In the genomic region with DNA sequence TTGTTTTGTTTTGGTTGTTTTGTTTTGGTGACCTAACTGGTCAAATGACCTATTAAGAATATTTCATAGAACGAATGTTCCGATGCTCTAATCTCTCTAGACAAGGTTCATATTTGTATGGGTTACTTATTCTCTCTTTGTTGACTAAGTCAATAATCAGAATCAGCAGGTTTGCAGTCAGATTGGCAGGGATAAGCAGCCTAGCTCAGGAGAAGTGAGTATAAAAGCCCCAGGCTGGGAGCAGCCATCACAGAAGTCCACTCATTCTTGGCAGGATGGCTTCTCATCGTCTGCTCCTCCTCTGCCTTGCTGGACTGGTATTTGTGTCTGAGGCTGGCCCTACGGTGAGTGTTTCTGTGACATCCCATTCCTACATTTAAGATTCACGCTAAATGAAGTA, we compare ENCODE assay signal across 1 cellular context.
TF ChIP-seq lines count a peak whose summit lies in the region.

A gene (plus strand): TSS at position 250 of the 400 bp plus-strand sequence. CDS start 26 bp downstream, at position 276.

TF ChIP-seq in HepG2, 621 proteins besides CTCF, POLR2A, EP300 and RAD21 (continued from another document and continues in another):
- TF ChIP-seq, protein P1, sequence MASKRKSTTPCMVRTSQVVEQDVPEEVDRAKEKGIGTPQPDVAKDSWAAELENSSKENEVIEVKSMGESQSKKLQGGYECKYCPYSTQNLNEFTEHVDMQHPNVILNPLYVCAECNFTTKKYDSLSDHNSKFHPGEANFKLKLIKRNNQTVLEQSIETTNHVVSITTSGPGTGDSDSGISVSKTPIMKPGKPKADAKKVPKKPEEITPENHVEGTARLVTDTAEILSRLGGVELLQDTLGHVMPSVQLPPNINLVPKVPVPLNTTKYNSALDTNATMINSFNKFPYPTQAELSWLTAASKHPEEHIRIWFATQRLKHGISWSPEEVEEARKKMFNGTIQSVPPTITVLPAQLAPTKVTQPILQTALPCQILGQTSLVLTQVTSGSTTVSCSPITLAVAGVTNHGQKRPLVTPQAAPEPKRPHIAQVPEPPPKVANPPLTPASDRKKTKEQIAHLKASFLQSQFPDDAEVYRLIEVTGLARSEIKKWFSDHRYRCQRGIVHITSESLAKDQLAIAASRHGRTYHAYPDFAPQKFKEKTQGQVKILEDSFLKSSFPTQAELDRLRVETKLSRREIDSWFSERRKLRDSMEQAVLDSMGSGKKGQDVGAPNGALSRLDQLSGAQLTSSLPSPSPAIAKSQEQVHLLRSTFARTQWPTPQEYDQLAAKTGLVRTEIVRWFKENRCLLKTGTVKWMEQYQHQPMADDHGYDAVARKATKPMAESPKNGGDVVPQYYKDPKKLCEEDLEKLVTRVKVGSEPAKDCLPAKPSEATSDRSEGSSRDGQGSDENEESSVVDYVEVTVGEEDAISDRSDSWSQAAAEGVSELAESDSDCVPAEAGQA (IDR thresholded peaks at IDR 0.05; ENCODE audit: low read depth), result no peak
- TF ChIP-seq, protein P1 (CRISPR knock-in tag; IDR thresholded peaks at IDR 0.05; ENCODE audit: borderline replicate concordance), result no peak
- TF ChIP-seq, protein P2, sequence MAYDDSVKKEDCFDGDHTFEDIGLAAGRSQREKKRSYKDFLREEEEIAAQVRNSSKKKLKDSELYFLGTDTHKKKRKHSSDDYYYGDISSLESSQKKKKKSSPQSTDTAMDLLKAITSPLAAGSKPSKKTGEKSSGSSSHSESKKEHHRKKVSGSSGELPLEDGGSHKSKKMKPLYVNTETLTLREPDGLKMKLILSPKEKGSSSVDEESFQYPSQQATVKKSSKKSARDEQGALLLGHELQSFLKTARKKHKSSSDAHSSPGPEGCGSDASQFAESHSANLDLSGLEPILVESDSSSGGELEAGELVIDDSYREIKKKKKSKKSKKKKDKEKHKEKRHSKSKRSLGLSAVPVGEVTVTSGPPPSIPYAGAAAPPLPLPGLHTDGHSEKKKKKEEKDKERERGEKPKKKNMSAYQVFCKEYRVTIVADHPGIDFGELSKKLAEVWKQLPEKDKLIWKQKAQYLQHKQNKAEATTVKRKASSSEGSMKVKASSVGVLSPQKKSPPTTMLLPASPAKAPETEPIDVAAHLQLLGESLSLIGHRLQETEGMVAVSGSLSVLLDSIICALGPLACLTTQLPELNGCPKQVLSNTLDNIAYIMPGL (CRISPR knock-in tag; IDR thresholded peaks at IDR 0.05; ENCODE audit: borderline replicate concordance in 1 of 2, low read depth in 1 of 2), result no peak
- no peak for TF ChIP-seq ZNF598 (CRISPR knock-in tag; IDR thresholded peaks at IDR 0.05; ENCODE audit: borderline replicate concordance)
- no peak for TF ChIP-seq DNMT1 (CRISPR knock-in tag; IDR thresholded peaks at IDR 0.05)
- TF ChIP-seq KLF16 (CRISPR knock-in tag; IDR thresholded peaks at IDR 0.05), result no peak
- TF ChIP-seq BCL6 (CRISPR knock-in tag; IDR thresholded peaks at IDR 0.05), result peak; percentile 89
- TF ChIP-seq ADNP (CRISPR knock-in tag; IDR thresholded peaks at IDR 0.05), result no peak
- TF ChIP-seq ZNF232 (CRISPR knock-in tag; IDR thresholded peaks at IDR 0.05; ENCODE audit: borderline replicate concordance), result no peak
- TF ChIP-seq ZNF775 (CRISPR knock-in tag; IDR thresholded peaks at IDR 0.05; ENCODE audit: borderline replicate concordance), result no peak
- TF ChIP-seq MXI1 (IDR thresholded peaks at IDR 0.05; ENCODE audit: borderline replicate concordance, low read depth, low read length), result 0 out of 3 replicates have a peak, but pooled peaks have one; percentile 28
- TF ChIP-seq ZBTB7A (CRISPR knock-in tag; IDR thresholded peaks at IDR 0.05), result no peak
- 0 out of 2 replicates have a peak, but pooled peaks have one; percentile 3 for TF ChIP-seq STAG1 (CRISPR knock-in tag; IDR thresholded peaks at IDR 0.05)
- TF ChIP-seq, protein P3, sequence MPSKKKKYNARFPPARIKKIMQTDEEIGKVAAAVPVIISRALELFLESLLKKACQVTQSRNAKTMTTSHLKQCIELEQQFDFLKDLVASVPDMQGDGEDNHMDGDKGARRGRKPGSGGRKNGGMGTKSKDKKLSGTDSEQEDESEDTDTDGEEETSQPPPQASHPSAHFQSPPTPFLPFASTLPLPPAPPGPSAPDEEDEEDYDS (CRISPR knock-in tag; IDR thresholded peaks at IDR 0.05), result peak; percentile 97
- TF ChIP-seq NFE2L2 (IDR thresholded peaks at IDR 0.05; ENCODE audit: low read length), result no peak
- TF ChIP-seq MYNN (CRISPR knock-in tag; IDR thresholded peaks at IDR 0.05; ENCODE audit: low read depth), result no peak
- peak; percentile 92 for TF ChIP-seq MAZ (IDR thresholded peaks at IDR 0.05; ENCODE audit: borderline replicate concordance, low read depth, low read length)
- no peak; the same call in 1 of the 2 replicates for TF ChIP-seq MAZ (CRISPR knock-in tag; IDR thresholded peaks at IDR 0.05; ENCODE audit: low read depth)
- no peak for TF ChIP-seq XRCC5 (optimal IDR thresholded peaks at IDR 0.05; ENCODE audit: low read length)
- no peak for TF ChIP-seq ELF1 (CRISPR knock-in tag; IDR thresholded peaks at IDR 0.05)
- TF ChIP-seq ZNF24 (IDR thresholded peaks at IDR 0.05), result no peak
- TF ChIP-seq, protein P4, sequence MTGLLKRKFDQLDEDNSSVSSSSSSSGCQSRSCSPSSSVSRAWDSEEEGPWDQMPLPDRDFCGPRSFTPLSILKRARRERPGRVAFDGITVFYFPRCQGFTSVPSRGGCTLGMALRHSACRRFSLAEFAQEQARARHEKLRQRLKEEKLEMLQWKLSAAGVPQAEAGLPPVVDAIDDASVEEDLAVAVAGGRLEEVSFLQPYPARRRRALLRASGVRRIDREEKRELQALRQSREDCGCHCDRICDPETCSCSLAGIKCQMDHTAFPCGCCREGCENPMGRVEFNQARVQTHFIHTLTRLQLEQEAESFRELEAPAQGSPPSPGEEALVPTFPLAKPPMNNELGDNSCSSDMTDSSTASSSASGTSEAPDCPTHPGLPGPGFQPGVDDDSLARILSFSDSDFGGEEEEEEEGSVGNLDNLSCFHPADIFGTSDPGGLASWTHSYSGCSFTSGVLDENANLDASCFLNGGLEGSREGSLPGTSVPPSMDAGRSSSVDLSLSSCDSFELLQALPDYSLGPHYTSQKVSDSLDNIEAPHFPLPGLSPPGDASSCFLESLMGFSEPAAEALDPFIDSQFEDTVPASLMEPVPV (CRISPR knock-in tag; IDR thresholded peaks at IDR 0.05), result no peak
- TF ChIP-seq ZFP1 (CRISPR knock-in tag; IDR thresholded peaks at IDR 0.05), result peak; percentile 55; the same call in 1 of the 2 replicates
- TF ChIP-seq ZNF260 (CRISPR knock-in tag; IDR thresholded peaks at IDR 0.05; ENCODE audit: borderline replicate concordance, low read depth), result no peak
- no peak for TF ChIP-seq ZNF337 (CRISPR knock-in tag; IDR thresholded peaks at IDR 0.05; ENCODE audit: borderline replicate concordance, low read depth)
- TF ChIP-seq HNRNPH1 (optimal IDR thresholded peaks at IDR 0.05; ENCODE audit: low read depth, low read length), result no peak
- TF ChIP-seq GATAD2A (CRISPR knock-in tag; IDR thresholded peaks at IDR 0.05), result peak; percentile 81
- TF ChIP-seq RNF2 (conservative IDR thresholded peaks at IDR 0.05; ENCODE audit: low read depth), result no peak
- TF ChIP-seq, protein P5, sequence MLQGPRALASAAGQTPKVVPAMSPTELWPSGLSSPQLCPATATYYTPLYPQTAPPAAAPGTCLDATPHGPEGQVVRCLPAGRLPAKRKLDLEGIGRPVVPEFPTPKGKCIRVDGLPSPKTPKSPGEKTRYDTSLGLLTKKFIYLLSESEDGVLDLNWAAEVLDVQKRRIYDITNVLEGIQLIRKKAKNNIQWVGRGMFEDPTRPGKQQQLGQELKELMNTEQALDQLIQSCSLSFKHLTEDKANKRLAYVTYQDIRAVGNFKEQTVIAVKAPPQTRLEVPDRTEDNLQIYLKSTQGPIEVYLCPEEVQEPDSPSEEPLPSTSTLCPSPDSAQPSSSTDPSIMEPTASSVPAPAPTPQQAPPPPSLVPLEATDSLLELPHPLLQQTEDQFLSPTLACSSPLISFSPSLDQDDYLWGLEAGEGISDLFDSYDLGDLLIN (CRISPR knock-in tag; IDR thresholded peaks at IDR 0.05; ENCODE audit: borderline replicate concordance), result no peak
- TF ChIP-seq ZNF101 (CRISPR knock-in tag; IDR thresholded peaks at IDR 0.05; ENCODE audit: borderline replicate concordance, low read depth), result no peak
- TF ChIP-seq ZNF446 (CRISPR knock-in tag; IDR thresholded peaks at IDR 0.05), result no peak
- no peak for TF ChIP-seq EEA1 (CRISPR knock-in tag; IDR thresholded peaks at IDR 0.05; ENCODE audit: borderline replicate concordance)
- no peak for TF ChIP-seq PAX8 (CRISPR knock-in tag; IDR thresholded peaks at IDR 0.05; ENCODE audit: borderline replicate concordance)
- peak; percentile 46; the same call in 1 of the 2 replicates for TF ChIP-seq FOXO1 (CRISPR knock-in tag; IDR thresholded peaks at IDR 0.05)
- no peak for TF ChIP-seq ZNF17 (CRISPR knock-in tag; IDR thresholded peaks at IDR 0.05)
- TF ChIP-seq ZBTB7B (CRISPR knock-in tag; IDR thresholded peaks at IDR 0.05), result no peak
- TF ChIP-seq ZNF546 (CRISPR knock-in tag; conservative IDR thresholded peaks at IDR 0.05), result no peak
- TF ChIP-seq KLF13 (CRISPR knock-in tag; IDR thresholded peaks at IDR 0.05), result no peak
- no peak for TF ChIP-seq ZSCAN30 (CRISPR knock-in tag; IDR thresholded peaks at IDR 0.05)
- TF ChIP-seq ZKSCAN5 (CRISPR knock-in tag; IDR thresholded peaks at IDR 0.05), result no peak
- no peak for TF ChIP-seq RELA (CRISPR knock-in tag; IDR thresholded peaks at IDR 0.05)
- no peak for TF ChIP-seq RBM22 (optimal IDR thresholded peaks at IDR 0.05; ENCODE audit: low read length)
- no peak for TF ChIP-seq AKAP8 (CRISPR knock-in tag; IDR thresholded peaks at IDR 0.05)
- no peak for TF ChIP-seq ZNF674 (CRISPR knock-in tag; IDR thresholded peaks at IDR 0.05; ENCODE audit: low read depth)
- TF ChIP-seq, protein P6, sequence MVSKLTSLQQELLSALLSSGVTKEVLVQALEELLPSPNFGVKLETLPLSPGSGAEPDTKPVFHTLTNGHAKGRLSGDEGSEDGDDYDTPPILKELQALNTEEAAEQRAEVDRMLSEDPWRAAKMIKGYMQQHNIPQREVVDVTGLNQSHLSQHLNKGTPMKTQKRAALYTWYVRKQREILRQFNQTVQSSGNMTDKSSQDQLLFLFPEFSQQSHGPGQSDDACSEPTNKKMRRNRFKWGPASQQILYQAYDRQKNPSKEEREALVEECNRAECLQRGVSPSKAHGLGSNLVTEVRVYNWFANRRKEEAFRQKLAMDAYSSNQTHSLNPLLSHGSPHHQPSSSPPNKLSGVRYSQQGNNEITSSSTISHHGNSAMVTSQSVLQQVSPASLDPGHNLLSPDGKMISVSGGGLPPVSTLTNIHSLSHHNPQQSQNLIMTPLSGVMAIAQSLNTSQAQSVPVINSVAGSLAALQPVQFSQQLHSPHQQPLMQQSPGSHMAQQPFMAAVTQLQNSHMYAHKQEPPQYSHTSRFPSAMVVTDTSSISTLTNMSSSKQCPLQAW (CRISPR knock-in tag; IDR thresholded peaks at IDR 0.05), result 0 out of 2 replicates have a peak, but pooled peaks have one; percentile 42
- TF ChIP-seq ZNF670 (CRISPR knock-in tag; IDR thresholded peaks at IDR 0.05; ENCODE audit: borderline replicate concordance), result no peak; the same call in 1 of the 2 replicates
- TF ChIP-seq, protein P7, sequence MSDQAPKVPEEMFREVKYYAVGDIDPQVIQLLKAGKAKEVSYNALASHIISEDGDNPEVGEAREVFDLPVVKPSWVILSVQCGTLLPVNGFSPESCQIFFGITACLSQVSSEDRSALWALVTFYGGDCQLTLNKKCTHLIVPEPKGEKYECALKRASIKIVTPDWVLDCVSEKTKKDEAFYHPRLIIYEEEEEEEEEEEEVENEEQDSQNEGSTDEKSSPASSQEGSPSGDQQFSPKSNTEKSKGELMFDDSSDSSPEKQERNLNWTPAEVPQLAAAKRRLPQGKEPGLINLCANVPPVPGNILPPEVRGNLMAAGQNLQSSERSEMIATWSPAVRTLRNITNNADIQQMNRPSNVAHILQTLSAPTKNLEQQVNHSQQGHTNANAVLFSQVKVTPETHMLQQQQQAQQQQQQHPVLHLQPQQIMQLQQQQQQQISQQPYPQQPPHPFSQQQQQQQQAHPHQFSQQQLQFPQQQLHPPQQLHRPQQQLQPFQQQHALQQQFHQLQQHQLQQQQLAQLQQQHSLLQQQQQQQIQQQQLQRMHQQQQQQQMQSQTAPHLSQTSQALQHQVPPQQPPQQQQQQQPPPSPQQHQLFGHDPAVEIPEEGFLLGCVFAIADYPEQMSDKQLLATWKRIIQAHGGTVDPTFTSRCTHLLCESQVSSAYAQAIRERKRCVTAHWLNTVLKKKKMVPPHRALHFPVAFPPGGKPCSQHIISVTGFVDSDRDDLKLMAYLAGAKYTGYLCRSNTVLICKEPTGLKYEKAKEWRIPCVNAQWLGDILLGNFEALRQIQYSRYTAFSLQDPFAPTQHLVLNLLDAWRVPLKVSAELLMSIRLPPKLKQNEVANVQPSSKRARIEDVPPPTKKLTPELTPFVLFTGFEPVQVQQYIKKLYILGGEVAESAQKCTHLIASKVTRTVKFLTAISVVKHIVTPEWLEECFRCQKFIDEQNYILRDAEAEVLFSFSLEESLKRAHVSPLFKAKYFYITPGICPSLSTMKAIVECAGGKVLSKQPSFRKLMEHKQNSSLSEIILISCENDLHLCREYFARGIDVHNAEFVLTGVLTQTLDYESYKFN (CRISPR knock-in tag; conservative IDR thresholded peaks at IDR 0.05), result peak; percentile 91
- TF ChIP-seq, protein P8, sequence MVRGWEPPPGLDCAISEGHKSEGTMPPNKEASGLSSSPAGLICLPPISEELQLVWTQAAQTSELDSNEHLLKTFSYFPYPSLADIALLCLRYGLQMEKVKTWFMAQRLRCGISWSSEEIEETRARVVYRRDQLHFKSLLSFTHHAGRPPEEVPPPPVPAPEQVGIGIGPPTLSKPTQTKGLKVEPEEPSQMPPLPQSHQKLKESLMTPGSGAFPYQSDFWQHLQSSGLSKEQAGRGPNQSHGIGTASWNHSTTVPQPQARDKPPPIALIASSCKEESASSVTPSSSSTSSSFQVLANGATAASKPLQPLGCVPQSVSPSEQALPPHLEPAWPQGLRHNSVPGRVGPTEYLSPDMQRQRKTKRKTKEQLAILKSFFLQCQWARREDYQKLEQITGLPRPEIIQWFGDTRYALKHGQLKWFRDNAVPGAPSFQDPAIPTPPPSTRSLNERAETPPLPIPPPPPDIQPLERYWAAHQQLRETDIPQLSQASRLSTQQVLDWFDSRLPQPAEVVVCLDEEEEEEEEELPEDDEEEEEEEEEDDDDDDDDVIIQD (CRISPR knock-in tag; IDR thresholded peaks at IDR 0.05; ENCODE audit: low read depth), result peak; percentile 93; the same call in 1 of the 2 replicates
- no peak for TF ChIP-seq ZNF207 (IDR thresholded peaks at IDR 0.05; ENCODE audit: borderline replicate concordance)
- no peak for TF ChIP-seq ZBTB42 (CRISPR knock-in tag; IDR thresholded peaks at IDR 0.05)
- no peak for TF ChIP-seq BRCA1 (CRISPR knock-in tag; IDR thresholded peaks at IDR 0.05)
